In genomic region chr3:158791259-158791920, GRCh38 we compare ENCODE assay signal across 8 cellular contexts. TPM values are rescaled to one million over a fixed set of nuclear protein-coding genes. Genes with fewer than 3 reads are reported as not detected.
DNase-seq lines count a peak whose midpoint lies in the region; ATAC-seq and TF ChIP-seq lines count a peak whose summit lies in the region.

No MANE protein-coding gene starts in this region.

- H3K9me3 Mint-ChIP-seq in activated CD4-positive, alpha-beta memory T cell treated with anti-CD3 and anti-CD28 coated beads for 36 hours: peaks cover 6% of the 10 kb centered on the region

- intact Hi-C loops in activated CD4-positive, alpha-beta memory T cell treated with anti-CD3 and anti-CD28 coated beads for 36 hours (cut with micrococcal nuclease): loop anchor here (1.0 to 2.0 kb wide), 6 partner anchors 10 to 1173 kb away; partner anchors contain the start of gene LXN

- ATAC-seq in GM19467 (IDR thresholded peaks at IDR 0.05; ENCODE audit: unreplicated experiment) (peak; percentile 85), HG03520 (IDR thresholded peaks at IDR 0.05; ENCODE audit: unreplicated experiment) (peak; percentile 59), omental fat pad (ENCODE audit: low FRiP score) (peak; percentile 22), HG03097 (IDR thresholded peaks at IDR 0.05; ENCODE audit: low FRiP score, unreplicated experiment) (no peak)

- no peak overlapping the region for H3K27ac Mint-ChIP-seq in activated CD4-positive, alpha-beta memory T cell treated with anti-CD3 and anti-CD28 coated beads for 36 hours

- CTCF ChIA-PET in activated CD4-positive, alpha-beta memory T cell treated with anti-CD3 and anti-CD28 coated beads for 36 hours (lab: Charles Lee): interaction anchor here (0.6 to 8.7 kb wide), 20 partner anchors 10 to 468 kb away, joined by 3 to 176 read pairs (median 5); partner anchors contain the start of genes GFM1, LXN and MFSD1

- DNase-seq in DMS79 (lab: John Stamatoyannopoulos, UW) (peak; percentile 7), NCI-H526 (lab: John Stamatoyannopoulos, UW) (peak; percentile 51 to 73), fibroblast of the aortic adventitia (ENCODE audit: low read depth) (peak; percentile 91), omental fat pad (ENCODE audit: low spot score) (no peak)
- DNase-seq in activated CD4-positive, alpha-beta memory T cell treated with anti-CD3 and anti-CD28 coated beads for 36 hours: peak; percentile 23

- peaks cover 3% of the 10 kb centered on the region for H3K4me1 Mint-ChIP-seq in activated CD4-positive, alpha-beta memory T cell treated with anti-CD3 and anti-CD28 coated beads for 36 hours (ENCODE audit: low read depth)

- no peaks in the 10 kb centered on the region for H3K36me3 Mint-ChIP-seq in activated CD4-positive, alpha-beta memory T cell treated with anti-CD3 and anti-CD28 coated beads for 36 hours

- peak overlapping the region; percentile 61 for H3K4me3 Mint-ChIP-seq in activated CD4-positive, alpha-beta memory T cell treated with anti-CD3 and anti-CD28 coated beads for 36 hours

- H3K4me3 ChIP-seq in fibroblast of the aortic adventitia (ENCODE audit: low read depth, low read length): no peak overlapping the region

- TF ChIP-seq CTCF in fibroblast of the aortic adventitia (IDR thresholded peaks at IDR 0.05; ENCODE audit: insufficient read depth, low read length) (peak; percentile 69), omental fat pad (IDR thresholded peaks at IDR 0.05) (no peak)

- POLR2A ChIA-PET in activated CD4-positive, alpha-beta memory T cell treated with anti-CD3 and anti-CD28 coated beads for 36 hours (lab: Charles Lee): interaction anchor here (1.0 to 1.2 kb wide), 2 partner anchors 10 to 132 kb away, joined by 3 to 4 read pairs; partner anchors contain the start of gene MFSD1

- no peaks in the 10 kb centered on the region for H3K27me3 Mint-ChIP-seq in activated CD4-positive, alpha-beta memory T cell treated with anti-CD3 and anti-CD28 coated beads for 36 hours

RNA-seq across cellular contexts. Expression of gene MFSD1, which starts 10.5 kb away (rescaled TPM):
- total RNA-seq in activated CD4-positive, alpha-beta memory T cell treated with anti-CD3 and anti-CD28 coated beads for 36 hours: 10 to 100 TPM; 11.9 to 12.4 TPM
- total RNA-seq in fibroblast of the aortic adventitia (ENCODE audit: low replicate concordance) (168 and 223 TPM in 2 replicates), omental fat pad (100 to 1,000 TPM; 113 to 173 (median 129) TPM)

RNA-seq across cellular contexts. Expression of gene RARRES1, which starts 59.1 kb away (rescaled TPM):
- total RNA-seq in activated CD4-positive, alpha-beta memory T cell treated with anti-CD3 and anti-CD28 coated beads for 36 hours: not detected
- total RNA-seq in fibroblast of the aortic adventitia (ENCODE audit: low replicate concordance) (39.3 and 47.8 TPM in 2 replicates), omental fat pad (100 to 1,000 TPM in 3 of 4 donors, 10 to 100 TPM in 1; 16.1 to 691 (median 335) TPM)

Comparison
In these comparisons a context has a peak if more than half of its experiments do, and no peak if none do; other contexts are left out.
1. RNA of gene MFSD1, which starts 10.5 kb away (total RNA-seq): 168 to 223 TPM in fibroblast of the aortic adventitia and 113 to 173 TPM in omental fat pad; 11.9 to 12.4 TPM in activated CD4-positive, alpha-beta memory T cell treated with anti-CD3 and anti-CD28 coated beads for 36 hours; every median in the first group is over 4 times any median in the second.
2. RNA of gene RARRES1, which starts 59.1 kb away (total RNA-seq): 16.1 to 691 TPM in omental fat pad and 39.3 to 47.8 TPM in fibroblast of the aortic adventitia; not detected in activated CD4-positive, alpha-beta memory T cell treated with anti-CD3 and anti-CD28 coated beads for 36 hours; every median in the first group is over 10 times any median in the second.